In the genomic region with DNA sequence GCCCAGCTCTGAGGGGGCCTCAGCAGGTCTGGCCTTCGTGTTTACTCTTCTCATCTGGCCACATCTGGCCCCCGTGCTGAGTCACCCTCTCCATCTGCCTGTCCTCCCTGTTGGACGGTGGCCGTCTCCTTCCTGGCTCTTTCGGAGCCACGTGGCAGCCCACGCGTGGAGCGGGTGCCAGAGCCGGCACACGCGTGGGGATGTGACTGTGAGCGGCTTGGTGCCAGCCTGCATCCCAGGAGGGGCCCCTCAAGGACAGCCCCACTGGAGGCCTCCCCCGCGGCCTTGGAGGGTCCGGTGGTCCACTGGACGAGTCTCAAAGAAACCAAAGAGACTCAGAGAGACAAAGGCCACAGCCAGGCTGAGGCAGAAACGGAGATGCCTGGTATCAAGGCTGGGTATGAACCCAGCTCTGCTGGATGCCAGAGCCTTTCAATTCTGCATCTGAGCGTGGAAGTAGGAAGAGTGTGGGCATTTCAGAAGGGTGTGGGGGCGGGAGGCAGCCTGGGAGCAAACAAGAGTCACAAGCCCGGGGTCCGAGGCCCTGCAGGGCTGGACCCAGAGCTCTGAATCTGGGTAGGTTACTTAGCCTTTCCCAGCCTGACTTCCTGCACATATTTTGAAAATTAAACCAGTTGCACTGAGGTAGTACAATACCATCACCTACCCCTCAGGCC, we compare ENCODE assay signal across 1 cellular context.
TF ChIP-seq lines count a peak whose summit lies in the region.

No MANE protein-coding gene starts in this region.

TF ChIP-seq in K562, 482 proteins besides CTCF, POLR2A, EP300 and RAD21 (continued from another document):
- TF ChIP-seq CTCFL (IDR thresholded peaks at IDR 0.05; ENCODE audit: borderline replicate concordance, insufficient read depth, low read depth, low read length, poor library complexity, severe bottlenecking), result no peak
